In the genomic region with DNA sequence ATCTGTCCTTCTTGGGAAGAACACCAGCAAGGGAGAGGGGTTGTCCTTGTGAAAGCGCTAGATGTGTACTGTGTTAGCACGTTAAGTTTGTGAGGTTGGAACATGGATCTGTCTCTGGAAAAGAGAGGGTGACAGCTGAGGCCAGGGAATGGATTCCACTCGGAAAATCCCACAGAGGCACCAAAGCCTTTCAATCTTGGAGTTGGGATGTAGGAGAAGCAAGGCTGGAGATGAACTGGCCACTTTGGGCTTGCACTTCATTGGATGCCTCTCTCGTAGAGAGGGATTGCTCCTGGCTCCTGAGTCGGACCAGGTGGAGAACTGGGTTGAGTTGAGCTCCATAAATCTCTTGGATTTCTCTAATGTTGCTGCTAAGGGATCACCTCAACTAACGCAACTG, we compare ENCODE assay signal across 17 cellular contexts.
DNase-seq lines count a peak whose midpoint lies in the region; ATAC-seq and TF ChIP-seq lines count a peak whose summit lies in the region.
"Had no signal": no experiment of that assay in that cellular context is flagged by ENCODE, and none has a peak within 500 bp of the region (broad histone marks: within the 10 kb centered on the region; RNA-seq: fewer than 3 reads in every experiment).

No MANE protein-coding gene starts in this region.

- H3K9me3 ChIP-seq in DND-41 (ENCODE audit: insufficient read depth, low read length, severe bottlenecking), result no peaks in the 10 kb centered on the region
- H3K9me3 ChIP-seq: Peyer's patch had no signal

- peaks cover 9% of the 10 kb centered on the region for H3K4me1 Mint-ChIP-seq in activated CD8-positive, alpha-beta memory T cell treated with anti-CD3 and anti-CD28 coated beads, Interleukin-2, amount 10 ng/mL, durations not matched to agents 7 days and 5 days
- H3K4me1 Mint-ChIP-seq: CD14-positive monocyte had no signal

- peaks cover 82% of the 10 kb centered on the region for H3K36me3 ChIP-seq in DND-41 (ENCODE audit: insufficient read depth, low read length)
- H3K36me3 ChIP-seq: Peyer's patch had no signal

- H3K27me3 Mint-ChIP-seq in activated CD8-positive, alpha-beta memory T cell treated with anti-CD3 and anti-CD28 coated beads, Interleukin-2, amount 10 ng/mL, durations not matched to agents 7 days and 5 days, result no peaks in the 10 kb centered on the region

- CTCF ChIA-PET in activated CD8-positive, alpha-beta memory T cell treated with anti-CD3 and anti-CD28 coated beads, Interleukin-2, amount 10 ng/mL, durations not matched to agents 7 days and 5 days (lab: Charles Lee), result interaction anchor here (1.6 kb wide), 1 partner anchor 435 kb away, joined by 8 read pairs; no protein-coding TSS in a partner anchor

- no peak overlapping the region for H3K9ac ChIP-seq in DND-41 (ENCODE audit: low read depth, low read length)

- H3K27me3 ChIP-seq in DND-41 (ENCODE audit: insufficient read depth, low read length, poor library complexity), result no peaks in the 10 kb centered on the region
- H3K27me3 ChIP-seq: Peyer's patch had no signal

- H3K27ac Mint-ChIP-seq in activated CD8-positive, alpha-beta memory T cell treated with anti-CD3 and anti-CD28 coated beads, Interleukin-2, amount 10 ng/mL, durations not matched to agents 7 days and 5 days, result no peak overlapping the region
- H3K27ac Mint-ChIP-seq: GM23338 had no signal

- no peak overlapping the region for H3K4me3 ChIP-seq in DND-41 (ENCODE audit: low read depth in 1 of 2, low read length in 2 of 2)
- H3K4me3 ChIP-seq: GM23338, Peyer's patch had no signal

- H3K9me3 Mint-ChIP-seq in activated CD8-positive, alpha-beta memory T cell treated with anti-CD3 and anti-CD28 coated beads, Interleukin-2, amount 10 ng/mL, durations not matched to agents 7 days and 5 days (ENCODE audit: low read depth), result no peaks in the 10 kb centered on the region
- H3K9me3 Mint-ChIP-seq: CD14-positive monocyte, GM23338 had no signal

- H3K27ac ChIP-seq in DND-41 (ENCODE audit: low read length), result peak overlapping the region; percentile 26; the same call in 1 of the 2 replicates
- H3K27ac ChIP-seq: Peyer's patch had no signal

- H4K20me1 ChIP-seq in DND-41 (ENCODE audit: insufficient read depth, low read length), result peaks cover 16% of the 10 kb centered on the region; the same call in 1 of the 2 replicates

- H3K4me2 ChIP-seq in DND-41 (ENCODE audit: insufficient read depth, low read length), result no peak overlapping the region
- H3K4me2 ChIP-seq: GM23338 had no signal

- peak; percentile 7 for DNase-seq in activated CD8-positive, alpha-beta memory T cell treated with anti-CD3 and anti-CD28 coated beads, Interleukin-2, amount 50 U/mL, for 48 hours
- DNase-seq in activated CD8-positive, alpha-beta memory T cell treated with anti-CD3 and anti-CD28 coated beads, Interleukin-2, amount 10 ng/mL, durations not matched to agents 7 days and 5 days, result no peak
- DNase-seq in DND-41, result peak; percentile 2
- DNase-seq in ecto neural progenitor cell (ENCODE audit: low spot score), result peak; percentile 34
- peak; percentile 4 for DNase-seq in stimulated activated CD8-positive, alpha-beta memory T cell treated with anti-CD3 and anti-CD28 coated beads, Interleukin-4, amount 100 ng/mL, for 48 hours
- no peak for DNase-seq in COR-L47 (lab: John Stamatoyannopoulos, UW)
- no peak for DNase-seq in GF-D8 (lab: John Stamatoyannopoulos, UW)
- DNase-seq: HCEC 1CT, Karpas-422, MV-4-11, NCI-H2029 treated with DMSO at 0.1 percent for 48 hours, NCI-H2171 treated with DMSO at 0.1 percent for 48 hours, NCI-H524 treated with DMSO at 0.1 percent for 48 hours, Peyer's patch had no signal

- H3K4me3 Mint-ChIP-seq in activated CD8-positive, alpha-beta memory T cell treated with anti-CD3 and anti-CD28 coated beads, Interleukin-2, amount 10 ng/mL, durations not matched to agents 7 days and 5 days, result no peak overlapping the region
- H3K4me3 Mint-ChIP-seq: CD14-positive monocyte, GM23338 had no signal

- TF ChIP-seq CTCF in DND-41 (IDR thresholded peaks at IDR 0.05; ENCODE audit: borderline replicate concordance, extremely low read depth, low read length, poor library complexity, severe bottlenecking), result no peak

- H3K36me3 Mint-ChIP-seq in activated CD8-positive, alpha-beta memory T cell treated with anti-CD3 and anti-CD28 coated beads, Interleukin-2, amount 10 ng/mL, durations not matched to agents 7 days and 5 days, result peaks cover 3% of the 10 kb centered on the region

- ATAC-seq in activated CD8-positive, alpha-beta memory T cell treated with anti-CD3 and anti-CD28 coated beads, Interleukin-2, amount 10 ng/mL, durations not matched to agents 7 days and 5 days, result no peak
- ATAC-seq in DND-41 (ENCODE audit: insufficient read depth, low read depth) (no peak), GM21737 (IDR thresholded peaks at IDR 0.05; ENCODE audit: unreplicated experiment) (no peak)

- H3K4me1 ChIP-seq in DND-41 (ENCODE audit: insufficient read depth, low read length), result no peaks in the 10 kb centered on the region
- H3K4me1 ChIP-seq: Peyer's patch had no signal

- peaks cover 11% of the 10 kb centered on the region for H3K79me2 ChIP-seq in DND-41 (ENCODE audit: insufficient read depth, low read length)

- H2AFZ ChIP-seq in DND-41 (ENCODE audit: low read depth, low read length), result no peak overlapping the region
- H2AFZ ChIP-seq: GM23338 had no signal

Comparison
In these comparisons a context has a peak if more than half of its experiments do, and no peak if none do; other contexts are left out.
1. DNase-seq: peak in activated CD8-positive, alpha-beta memory T cell treated with anti-CD3 and anti-CD28 coated beads, Interleukin-2, amount 50 U/mL, for 48 hours (single experiment), DND-41 (single experiment), ecto neural progenitor cell (single experiment) and stimulated activated CD8-positive, alpha-beta memory T cell treated with anti-CD3 and anti-CD28 coated beads, Interleukin-4, amount 100 ng/mL, for 48 hours (single experiment); none in activated CD8-positive, alpha-beta memory T cell treated with anti-CD3 and anti-CD28 coated beads, Interleukin-2, amount 10 ng/mL, durations not matched to agents 7 days and 5 days (single experiment), COR-L47 (single experiment) and GF-D8 (single experiment).